ENCODE assay signal across 12 cellular contexts in genomic region chr10:33421789-33422188, GRCh38.
DNase-seq lines count a peak whose midpoint lies in the region; ATAC-seq, FAIRE-seq and TF ChIP-seq lines count a peak whose summit lies in the region.
"Had no signal": no experiment of that assay in that cellular context is flagged by ENCODE, and none has a peak within 500 bp of the region (broad histone marks: within the 10 kb centered on the region; RNA-seq: fewer than 3 reads in every experiment).

No MANE protein-coding gene starts in this region.

- H3K4me1 ChIP-seq in fibroblast of lung (ENCODE audit: control insufficient read depth, extremely low read depth, insufficient read depth, low read length): peaks cover 5% of the 10 kb centered on the region

- TF ChIP-seq CTCF in AG09319 (IDR thresholded peaks at IDR 0.05; ENCODE audit: low read depth, low read length): no peak
- no peak for TF ChIP-seq CTCF in fibroblast of lung (conservative IDR thresholded peaks at IDR 0.05 in 1 of 2, IDR thresholded peaks at IDR 0.05 in 1 of 2; ENCODE audit: low read depth in 1 of 2, low read length in 2 of 2)
- no peak for TF ChIP-seq CTCF in endothelial cell (IDR thresholded peaks at IDR 0.05; ENCODE audit: unreplicated experiment)

- no peak overlapping the region for H3K9ac ChIP-seq in fibroblast of lung (ENCODE audit: insufficient read depth, low read length)

- ATAC-seq in GM19455 (IDR thresholded peaks at IDR 0.05; ENCODE audit: unreplicated experiment): no peak
- ATAC-seq: activated CD4-positive, CD25-positive, alpha-beta regulatory T cell treated with anti-CD3 and anti-CD28 coated beads, Interleukin-2, amount 50 U/mL, for 24 hours had no signal

- no peak overlapping the region for H2AFZ ChIP-seq in fibroblast of lung (ENCODE audit: low read length)

- H3K36me3 Mint-ChIP-seq in endothelial cell (ENCODE audit: low read depth, unreplicated experiment): no peaks in the 10 kb centered on the region

- H3K4me3 Mint-ChIP-seq in endothelial cell (ENCODE audit: unreplicated experiment): no peak overlapping the region

- no peaks in the 10 kb centered on the region for H3K9me3 Mint-ChIP-seq in endothelial cell (ENCODE audit: unreplicated experiment)

- H3K79me2 ChIP-seq in fibroblast of lung (ENCODE audit: control insufficient read depth, insufficient read depth, low read length): no peaks in the 10 kb centered on the region

- no peaks in the 10 kb centered on the region for H4K20me1 ChIP-seq in fibroblast of lung (ENCODE audit: control insufficient read depth, extremely low read depth, insufficient read depth, low read length)

- H3K27ac ChIP-seq in fibroblast of lung (ENCODE audit: insufficient read depth, low read length): no peak overlapping the region
- H3K27ac ChIP-seq: adrenal gland had no signal

- no peaks in the 10 kb centered on the region for H3K9me3 ChIP-seq in fibroblast of lung (ENCODE audit: control insufficient read depth, insufficient read depth, low read depth, low read length)
- H3K9me3 ChIP-seq: adrenal gland had no signal

- H3K27ac Mint-ChIP-seq in endothelial cell (ENCODE audit: unreplicated experiment): no peak overlapping the region

- peaks cover 3% of the 10 kb centered on the region for H3K27me3 Mint-ChIP-seq in endothelial cell (ENCODE audit: unreplicated experiment)

- no peaks in the 10 kb centered on the region for H3K36me3 ChIP-seq in fibroblast of lung (ENCODE audit: control insufficient read depth, insufficient read depth, low read length)
- H3K36me3 ChIP-seq: adrenal gland had no signal

- no peaks in the 10 kb centered on the region for H3K27me3 ChIP-seq in fibroblast of lung (ENCODE audit: control insufficient read depth, insufficient read depth, low read length)
- H3K27me3 ChIP-seq: adrenal gland had no signal

- H3K4me1 Mint-ChIP-seq in endothelial cell (ENCODE audit: unreplicated experiment): peaks cover 42% of the 10 kb centered on the region

- no peak overlapping the region for H3K4me3 ChIP-seq in fibroblast of lung (replicated peaks in 1 of 4; ENCODE audit: control extremely low read depth in 1 of 4, insufficient read depth in 1 of 4, low read depth in 3 of 4, low read length in 4 of 4)
- H3K4me3 ChIP-seq: adrenal gland had no signal

- no peak overlapping the region for H3K4me2 ChIP-seq in fibroblast of lung (ENCODE audit: extremely low read depth, insufficient read depth, low read length)

- DNase-seq in AG09319 (ENCODE audit: extremely low read depth, low read depth) (peak; percentile 73), RCC 7860 (ENCODE audit: low spot score) (peak; percentile 88), fibroblast of lung (ENCODE audit: low read depth in 2 of 2) (peak; percentile 93 to 97), non-pigmented ciliary epithelial cell (ENCODE audit: low read depth) (peak; percentile 89), endothelial cell (ENCODE audit: low spot score) (no peak), SIG-M5 treated with dmso at 0.1 percent for 504 hours (lab: John Stamatoyannopoulos, UW; ENCODE audit: unreplicated experiment) (no peak)
- no peak for DNase-seq in activated CD4-positive, alpha-beta T cell treated with anti-CD3 and anti-CD28 coated beads, Interleukin-2, amount 50 U/mL, for 1 hour
- DNase-seq: COR-L47, KBM-7 had no signal

- FAIRE-seq in RCC 7860 (lab: Jason Lieb, UNC): peak; percentile 96

Comparison
In these comparisons a context has a peak if more than half of its experiments do, and no peak if none do; other contexts are left out.
1. DNase-seq: peak in AG09319 (single experiment), RCC 7860 (single experiment), fibroblast of lung (2 of 2) and non-pigmented ciliary epithelial cell (single experiment); none in endothelial cell (single experiment), SIG-M5 treated with dmso at 0.1 percent for 504 hours (single experiment) and activated CD4-positive, alpha-beta T cell treated with anti-CD3 and anti-CD28 coated beads, Interleukin-2, amount 50 U/mL, for 1 hour (single experiment).